In genomic region chr7:129431911-129432643, GRCh38 we compare ENCODE assay signal across 16 cellular contexts.
"Had no signal": no experiment of that assay in that cellular context is flagged by ENCODE, and none has a peak within 500 bp of the region (broad histone marks: within the 10 kb centered on the region; RNA-seq: fewer than 3 reads in every experiment).

No MANE protein-coding gene starts in this region.

- H3K4me3 ChIP-seq: body of pancreas, heart right ventricle, left lung, prostate gland, right lobe of liver, spleen, upper lobe of left lung had no signal

- H3K9me3 Mint-ChIP-seq: activated CD4-positive, alpha-beta memory T cell treated with anti-CD3 and anti-CD28 coated beads for 36 hours; activated T-cell treated with anti-CD3 and anti-CD28 coated beads, Interleukin-2, amount 50 U/mL, for 4 hours; nephron; stimulated activated naive CD8-positive, alpha-beta T cell treated with anti-CD3 and anti-CD28 coated beads, Interleukin-15, Interleukin-2, amounts not matched to agents 100 ng/mL and 50 ng/mL, for 24 hours had no signal

- ATAC-seq: activated T-cell treated with anti-CD3 and anti-CD28 coated beads, Interleukin-2, amount 50 U/mL, for 4 hours; body of pancreas; foreskin keratinocyte; heart right ventricle; left lung; right lobe of liver had no signal

- H3K36me3 ChIP-seq: prostate gland, right lobe of liver had no signal

- DNase-seq: activated CD4-positive, alpha-beta memory T cell treated with anti-CD3 and anti-CD28 coated beads for 36 hours; activated naive CD4-positive, alpha-beta T cell treated with Interleukin-2 at 50 U/mL for 16 hours; activated T-cell treated with anti-CD3 and anti-CD28 coated beads, Interleukin-2, amount 50 U/mL, for 4 hours; body of pancreas; dermis blood vessel endothelial cell; foreskin keratinocyte; heart right ventricle; islet precursor cell; left lung; right lobe of liver; spleen; SW 1271; upper lobe of left lung had no signal

- H3K27me3 ChIP-seq: body of pancreas, foreskin keratinocyte, right lobe of liver had no signal

- H3K4me1 ChIP-seq: prostate gland had no signal

- H3K9me3 ChIP-seq: body of pancreas, heart right ventricle, left lung, prostate gland, right lobe of liver, spleen, upper lobe of left lung had no signal

- H3K27ac Mint-ChIP-seq: activated CD4-positive, alpha-beta memory T cell treated with anti-CD3 and anti-CD28 coated beads for 36 hours; nephron; stimulated activated naive CD8-positive, alpha-beta T cell treated with anti-CD3 and anti-CD28 coated beads, Interleukin-15, Interleukin-2, amounts not matched to agents 100 ng/mL and 50 ng/mL, for 24 hours had no signal
